Comparison of ENCODE assay signal across 17 cellular contexts in genomic region chr7:7214398-7215347, GRCh38.
"Had no signal": no experiment of that assay in that cellular context is flagged by ENCODE, and none has a peak within 500 bp of the region (broad histone marks: within the 10 kb centered on the region; RNA-seq: fewer than 3 reads in every experiment).

No MANE protein-coding gene starts in this region.

- ATAC-seq: gastrocnemius medialis, left lobe of liver, psoas muscle, right cardiac atrium had no signal

- H3K4me3 ChIP-seq: cardiac muscle cell, gastrocnemius medialis, psoas muscle, skin epidermis had no signal

- H3K27me3 Mint-ChIP-seq: activated naive CD8-positive, alpha-beta T cell treated with anti-CD3 and anti-CD28 coated beads for 36 hours had no signal

- FAIRE-seq: kidney had no signal

- H3K27me3 ChIP-seq: cardiac muscle cell, gastrocnemius medialis had no signal

- DNase-seq: activated CD4-positive, alpha-beta T cell treated with anti-CD3 and anti-CD28 coated beads for 1 hour; activated naive CD8-positive, alpha-beta T cell treated with anti-CD3 and anti-CD28 coated beads for 36 hours; activated T-cell treated with anti-CD3 and anti-CD28 coated beads for 4 hours; amygdala; gastrocnemius medialis; head of caudate nucleus; kidney; psoas muscle; right cardiac atrium; stimulated activated naive CD4-positive, alpha-beta T cell had no signal

- H3K27ac ChIP-seq: cardiac muscle cell, epithelial cell of prostate, gastrocnemius medialis, psoas muscle, skin epidermis, VCaP had no signal

- H3K36me3 ChIP-seq: cardiac muscle cell, gastrocnemius medialis had no signal

- H3K27ac Mint-ChIP-seq: activated naive CD8-positive, alpha-beta T cell treated with anti-CD3 and anti-CD28 coated beads for 36 hours; activated T-helper 1 cell treated with anti-CD3 and anti-CD28 coated beads, Interleukin-12 subunit alpha, Interleukin-12 subunit beta, Interleukin-2, Interleukin-4 antibody, amounts not matched to agents 30 ng/mL and 10 ng/mL and 1 ng/mL, durations not matched to agents 14 hours and 24 hours and 36 hours; T-helper 1 cell treated with Interleukin-12 subunit alpha and Interleukin-12 subunit beta and Interleukin-4 antibody, amounts not matched to agents 30 μg/mL and 1 μg/mL, for 36 hours had no signal

- H3K9me3 Mint-ChIP-seq: activated naive CD8-positive, alpha-beta T cell treated with anti-CD3 and anti-CD28 coated beads for 36 hours; activated T-helper 1 cell treated with anti-CD3 and anti-CD28 coated beads, Interleukin-12 subunit alpha, Interleukin-12 subunit beta, Interleukin-2, Interleukin-4 antibody, amounts not matched to agents 30 ng/mL and 10 ng/mL and 1 ng/mL, durations not matched to agents 14 hours and 24 hours and 36 hours; T-helper 1 cell treated with Interleukin-12 subunit alpha and Interleukin-12 subunit beta and Interleukin-4 antibody, amounts not matched to agents 30 μg/mL and 1 μg/mL, for 36 hours had no signal

- H3K9me3 ChIP-seq: gastrocnemius medialis, psoas muscle had no signal

- H3K4me1 ChIP-seq: gastrocnemius medialis, psoas muscle had no signal

- H3K4me3 Mint-ChIP-seq: activated naive CD8-positive, alpha-beta T cell treated with anti-CD3 and anti-CD28 coated beads for 36 hours; activated T-helper 1 cell treated with anti-CD3 and anti-CD28 coated beads, Interleukin-12 subunit alpha, Interleukin-12 subunit beta, Interleukin-2, Interleukin-4 antibody, amounts not matched to agents 30 ng/mL and 10 ng/mL and 1 ng/mL, durations not matched to agents 14 hours and 24 hours and 36 hours; T-helper 1 cell treated with Interleukin-12 subunit alpha and Interleukin-12 subunit beta and Interleukin-4 antibody, amounts not matched to agents 30 μg/mL and 1 μg/mL, for 36 hours had no signal
